In genomic region chr16:24174977-24175376, GRCh38 we compare ENCODE assay signal across 16 cellular contexts.
"Had no signal": no experiment of that assay in that cellular context is flagged by ENCODE, and none has a peak within 500 bp of the region (broad histone marks: within the 10 kb centered on the region; RNA-seq: fewer than 3 reads in every experiment).

No MANE protein-coding gene starts in this region.

- H3K27ac ChIP-seq: heart right ventricle, pancreas, testis, transverse colon had no signal

- H3K27me3 ChIP-seq: pancreas, testis, transverse colon had no signal

- H3K27ac Mint-ChIP-seq: progenitor cell of endocrine pancreas had no signal

- H3K36me3 ChIP-seq: pancreas, transverse colon had no signal

- H3K27me3 Mint-ChIP-seq: effector memory CD8-positive, alpha-beta T cell; naive thymus-derived CD8-positive, alpha-beta T cell had no signal

- H3K9me3 ChIP-seq: heart right ventricle, mucosa of descending colon, pancreas, testis, transverse colon had no signal

- H3K9me3 Mint-ChIP-seq: effector memory CD8-positive, alpha-beta T cell; naive thymus-derived CD8-positive, alpha-beta T cell; neural crest cell had no signal

- DNase-seq: central memory CD4-positive, alpha-beta T cell; cortex of kidney; effector memory CD8-positive, alpha-beta T cell; heart right ventricle; kidney glomerular epithelial cell; mucosa of descending colon; naive thymus-derived CD8-positive, alpha-beta T cell; pancreas; right cardiac atrium; small intestine; stimulated activated CD4-positive, alpha-beta T cell treated with anti-CD3 and anti-CD28 coated beads, Interleukin-12 subunit alpha, Interleukin-12 subunit beta, amount 100 ng/mL, for 4 hours; stimulated activated naive CD4-positive, alpha-beta T cell treated with Interleukin-2 at 50 U/mL for 16 hours; testis; transverse colon had no signal

- H3K4me1 ChIP-seq: heart right ventricle, pancreas, testis, transverse colon had no signal

- H3K4me1 Mint-ChIP-seq: neural crest cell had no signal

- ATAC-seq: effector memory CD8-positive, alpha-beta T cell; heart right ventricle; mucosa of descending colon; naive thymus-derived CD8-positive, alpha-beta T cell; pancreas; right cardiac atrium had no signal

- H3K4me3 Mint-ChIP-seq: effector memory CD8-positive, alpha-beta T cell; naive thymus-derived CD8-positive, alpha-beta T cell; neural crest cell had no signal

- H3K4me3 ChIP-seq: heart right ventricle, mucosa of descending colon, pancreas, testis, transverse colon had no signal
